ENCODE assay signal across 1 cellular context in genomic region chr17:35315283-35315682, GRCh38.
TF ChIP-seq lines count a peak whose summit lies in the region.

No MANE protein-coding gene starts in this region.

TF ChIP-seq in HEK293, 187 proteins besides CTCF, POLR2A, EP300 and RAD21 (continued from another document):
- 0 out of 2 replicates have a peak, but pooled peaks have one; percentile 53 for TF ChIP-seq KLF17 (tag by site-specific recombination; IDR thresholded peaks at IDR 0.05)
- TF ChIP-seq ZNF747 (tag by site-specific recombination; IDR thresholded peaks at IDR 0.05) = no peak
- no peak for TF ChIP-seq ZNF501 (tag by site-specific recombination; IDR thresholded peaks at IDR 0.05)
- no peak for TF ChIP-seq ZNF37A (tag by site-specific recombination; IDR thresholded peaks at IDR 0.05)
